Comparison of ENCODE assay signal across 8 cellular contexts in genomic region chr19:3047307-3048189, GRCh38. TPM values are rescaled to one million over a fixed set of nuclear protein-coding genes. Genes with fewer than 3 reads are reported as not detected.
A peak's percentile ranks its signal among the peaks of the same experiment; 100 is the strongest.
DNase-seq lines count a peak whose midpoint lies in the region; ATAC-seq, FAIRE-seq and TF ChIP-seq lines count a peak whose summit lies in the region.

No MANE protein-coding gene starts in this region.

- no peak for TF ChIP-seq POLR2A in GM12878 (IDR thresholded peaks at IDR 0.05; ENCODE audit: low read depth, low read length)
- no peak for TF ChIP-seq POLR2A in spleen (IDR thresholded peaks at IDR 0.05)

- H3K9me3 ChIP-seq in GM12878 (replicated peaks; ENCODE audit: control insufficient read depth, insufficient read depth, low read length) = no peaks in the 10 kb centered on the region
- H3K9me3 ChIP-seq in iPS-18a (ENCODE audit: control insufficient read depth, low read depth, low read length) = no peaks in the 10 kb centered on the region
- H3K9me3 ChIP-seq in spleen = no peaks in the 10 kb centered on the region
- no peaks in the 10 kb centered on the region for H3K9me3 ChIP-seq in Karpas-422 (ENCODE audit: low read length)

- H3K4me1 ChIP-seq in GM12878 (ENCODE audit: control insufficient read depth, insufficient read depth, low read length) = no peaks in the 10 kb centered on the region
- H3K4me1 ChIP-seq in iPS-18a (ENCODE audit: control insufficient read depth, low read depth, low read length) = peaks cover 6% of the 10 kb centered on the region
- H3K4me1 ChIP-seq in spleen = peaks cover 4 to 30% (median 19%) of the 10 kb centered on the region in 6 donors
- peaks cover 7% of the 10 kb centered on the region for H3K4me1 ChIP-seq in Karpas-422 (ENCODE audit: low read length)

- H3K9ac ChIP-seq in GM12878 (ENCODE audit: control insufficient read depth, insufficient read depth, low read length) (no peak overlapping the region), iPS-18a (ENCODE audit: low read length) (no peak overlapping the region), Karpas-422 (ENCODE audit: low read length) (no peak overlapping the region)

- RAD21 ChIA-PET in GM12878 (lab: Charles Lee; ENCODE audit: unreplicated experiment) = no interaction called here

- 3% methylated on average over 32 of the region's 44 CpGs for WGBS in GM12878 (ENCODE audit: insufficient coverage, insufficient replicate concordance, low lambda C conversion rate, missing lambda C conversion rate)
- WGBS in spleen, 5 donors = 7 to 15% (median 10%) methylated on average over 33 to 44 of the region's 44 CpGs

- peak; percentile 48; the same call in 2 of the 3 replicates for ATAC-seq in GM12878
- ATAC-seq in HG02763 (IDR thresholded peaks at IDR 0.05; ENCODE audit: unreplicated experiment) = no peak

- DNase-seq in D341Med (ENCODE audit: low spot score) (peak; percentile 77), NCI-H1092 treated with DMSO at 0.1 percent for 48 hours (lab: John Stamatoyannopoulos, UW) (peak; percentile 79), T-helper 1 cell (peak in 4 of 5 donors; percentile 57 to 63 (median 60)), GM12878 (ENCODE audit: low read depth, low spot score) (no peak), spleen (peak; percentile 87), Karpas-422 (no peak)

- POLR2A ChIA-PET in GM12878 (lab: Charles Lee) = interaction anchor here (0.6 kb wide), 1 partner anchor 10 kb away, joined by 3 read pairs; no protein-coding TSS in a partner anchor

- H3K27ac ChIP-seq in GM12878 (ENCODE audit: control insufficient read depth, insufficient read depth) = no peak overlapping the region
- H3K27ac ChIP-seq in iPS-18a (ENCODE audit: low read length) = no peak overlapping the region
- peak overlapping the region in 6 of 8 donors; percentile 70 to 81 (median 78) for H3K27ac ChIP-seq in spleen
- no peak overlapping the region for H3K27ac ChIP-seq in Karpas-422 (ENCODE audit: low read length)

- H3K36me3 ChIP-seq in GM12878 (ENCODE audit: control insufficient read depth in 2 of 2, insufficient read depth in 2 of 2, low read length in 1 of 2) = no peaks in the 10 kb centered on the region
- no peaks in the 10 kb centered on the region for H3K36me3 ChIP-seq in iPS-18a (ENCODE audit: control insufficient read depth, low read depth, low read length)
- H3K36me3 ChIP-seq in spleen = peaks cover 0 to 4% (median 0%) of the 10 kb centered on the region in 6 donors
- no peaks in the 10 kb centered on the region for H3K36me3 ChIP-seq in Karpas-422 (ENCODE audit: insufficient read depth, low read length)

- in situ Hi-C loops in GM12878 (cut with MboI) = no loop called here

- TF ChIP-seq CTCF in GM12878 (IDR thresholded peaks at IDR 0.05 in 2 of 3, conservative IDR thresholded peaks at IDR 0.05 in 1 of 3; ENCODE audit: control insufficient read depth in 2 of 3, extremely low read depth in 1 of 3, insufficient read depth in 1 of 3, low read depth in 3 of 3, low read length in 3 of 3) (no peak), spleen (IDR thresholded peaks at IDR 0.05 in 8 of 11, conservative IDR thresholded peaks at IDR 0.05 in 3 of 11) (no peak)

- FAIRE-seq in GM12878 (lab: Jason Lieb, UNC) = no peak

- H3K27me3 ChIP-seq in GM12878 (replicated peaks in 1 of 2; ENCODE audit: control insufficient read depth in 2 of 2, insufficient read depth in 2 of 2, low read length in 1 of 2) (peaks cover 0 to 3% of the 10 kb centered on the region in 2 experiments; a peak in 1 of 4 replicates), iPS-18a (ENCODE audit: control insufficient read depth, insufficient read depth, low read length) (peaks cover 24% of the 10 kb centered on the region), spleen (replicated peaks in 1 of 7) (peaks cover 0 to 30% (median 0%) of the 10 kb centered on the region in 7 donors), Karpas-422 (ENCODE audit: low read length) (no peaks in the 10 kb centered on the region)

- H3K9me2 ChIP-seq in Karpas-422 (replicated peaks; ENCODE audit: insufficient read depth, low read length) = no peaks in the 10 kb centered on the region

- BruUV-seq in GM12878 (replicated peaks; lab: Mats Ljungman, UMichigan) = no TSS peak

- TF ChIP-seq RAD21 in GM12878 (IDR thresholded peaks at IDR 0.05; ENCODE audit: insufficient read depth, low read depth, low read length) = no peak

- H4K20me1 ChIP-seq in GM12878 (ENCODE audit: control insufficient read depth, insufficient read depth) (no peaks in the 10 kb centered on the region), Karpas-422 (ENCODE audit: insufficient read depth, low read depth, low read length) (no peaks in the 10 kb centered on the region; the same call in 1 of the 2 replicates)

- SMC1A ChIA-PET in GM12878 (lab: Charles Lee; ENCODE audit: uncharacterized antibody, unreplicated experiment) = no interaction called here

- CTCF ChIA-PET in GM12878 (lab: Yijun Ruan, JAX) = no interaction called here

- H3K4me2 ChIP-seq in GM12878 (ENCODE audit: control insufficient read depth, insufficient read depth) = peak overlapping the region; percentile 25; the same call in 1 of the 2 replicates
- no peak overlapping the region for H3K4me2 ChIP-seq in Karpas-422 (ENCODE audit: low read depth, low read length, poor library complexity, severe bottlenecking)

- no peak for TF ChIP-seq EP300 in GM12878 (IDR thresholded peaks at IDR 0.05; ENCODE audit: borderline replicate concordance in 1 of 2, control insufficient read depth in 1 of 2, low read depth in 2 of 2, low read length in 2 of 2)

- intact Hi-C loops in GM12878 (cut with micrococcal nuclease; ENCODE audit: unreplicated experiment) = no loop called here
- intact Hi-C loops in spleen (cut with DNase I; ENCODE audit: low total_unique reads) = no loop called here

- H3K4me3 ChIP-seq in GM12878 (peak overlapping the region; percentile 9; the same call in 1 of the 2 replicates), iPS-18a (ENCODE audit: low read length) (peak overlapping the region; percentile 39), spleen (peak overlapping the region; percentile 12 to 66 (median 28)), Karpas-422 (ENCODE audit: low read length) (no peak overlapping the region)

- H2AFZ ChIP-seq in GM12878 (ENCODE audit: control insufficient read depth, low read depth, low read length) = no peak overlapping the region
- no peak overlapping the region for H2AFZ ChIP-seq in Karpas-422 (ENCODE audit: low read length)

- H3K79me2 ChIP-seq in GM12878 (ENCODE audit: control insufficient read depth, insufficient read depth, low read length) = no peaks in the 10 kb centered on the region
- H3K79me2 ChIP-seq in Karpas-422 (ENCODE audit: low read length) = no peaks in the 10 kb centered on the region

RNA-seq across cellular contexts. Expression of gene TLE5, which starts 14.7 kb away (rescaled TPM):
- 52.7 and 76.7 TPM in 2 replicates for total RNA-seq in GM12878 (2013; cell fraction: nucleolus; rRNA removed)
- total RNA-seq in GM12878 (2014; rRNA removed) (282 and 299 TPM in 2 replicates), GM12878 (2014; rRNA removed; fragmentation: Illumina TruSeq; extraction: Trizol) (144 and 153 TPM in 2 replicates), GM12878 (2021) (354 and 373 TPM in 2 replicates), spleen (100 to 1,000 TPM; 325 to 569 (median 425) TPM)
- 246 TPM for polyA plus RNA-seq in GM12878 (2011; ENCODE audit: low read depth)
- polyA plus RNA-seq in GM12878 (2011; rRNA removed) (272 and 329 TPM in 2 replicates), GM12878 (2014; fragmentation: Illumina TruSeq; extraction: Trizol) (52.9 and 154 TPM in 2 replicates), GM12878 (2014; fragmentation: Nextera tagmentation; extraction: Ambion mirVana) (10 to 100 TPM in 1 of 2 experiments, 1 to 10 TPM in 1; 2.5 to 13.0 TPM), GM12878 (2014; rRNA removed) (359 and 398 TPM in 2 replicates), GM12878 (2016; fragmentation: Nextera tagmentation; extraction: Ambion mirVana) (100 to 1,000 TPM in 1 of 2 experiments, 10 to 100 TPM in 1; 64.4 to 130 TPM), spleen (100 to 1,000 TPM; 428 to 618 (median 514) TPM)
- 397 and 591 TPM in 2 replicates for polyA plus RNA-seq in GM12878 (2011; cell fraction: cytosol; rRNA removed)
- 669 and 746 TPM in 2 replicates for polyA plus RNA-seq in GM12878 (2011; cell fraction: nucleus; rRNA removed)
- polyA plus RNA-seq in GM12878 (2012) = 274 and 326 TPM in 2 replicates
- 386 and 390 TPM in 2 replicates for polyA minus RNA-seq in GM12878 (2011; rRNA and poly(A)+ RNA removed)
- polyA minus RNA-seq in GM12878 (2011; cell fraction: cytosol; rRNA and poly(A)+ RNA removed) = 245 and 292 TPM in 2 replicates
- 57.5 and 83.1 TPM in 2 replicates for polyA minus RNA-seq in GM12878 (2011; cell fraction: nucleus; rRNA and poly(A)+ RNA removed)
- total RNA-seq in Karpas-422 (2014; rRNA removed; shearing (Covaris generic); ENCODE audit: low replicate concordance) = 146 and 233 TPM in 2 replicates

RNA-seq across cellular contexts. Expression of gene TLE2, which starts 18.5 kb away (rescaled TPM):
- 0.83 and 1.6 TPM in 2 replicates for total RNA-seq in GM12878 (2013; cell fraction: nucleolus; rRNA removed)
- total RNA-seq in GM12878 (2014; rRNA removed) = not detected in 2 replicates
- not detected in 2 replicates for total RNA-seq in GM12878 (2014; rRNA removed; fragmentation: Illumina TruSeq; extraction: Trizol)
- 0.21 and 1.1 TPM in 2 replicates for total RNA-seq in GM12878 (2021)
- polyA plus RNA-seq in GM12878 (2011; ENCODE audit: low read depth) = 0.52 TPM
- not detected in 2 replicates for polyA plus RNA-seq in GM12878 (2011; rRNA removed)
- polyA plus RNA-seq in GM12878 (2011; cell fraction: cytosol; rRNA removed) = 0.13 and 0.19 TPM in 2 replicates
- 0.39 and 1.2 TPM in 2 replicates for polyA plus RNA-seq in GM12878 (2011; cell fraction: nucleus; rRNA removed)
- polyA plus RNA-seq in GM12878 (2012) = 0.27 and 0.43 TPM in 2 replicates
- polyA plus RNA-seq in GM12878 (2014; fragmentation: Illumina TruSeq; extraction: Trizol) = 0.21 TPM in 1 of 2 replicates, not detected in the other
- polyA plus RNA-seq in GM12878 (2014; fragmentation: Nextera tagmentation; extraction: Ambion mirVana) = under 1 TPM in 1 of 2 experiments, not detected in 1; 0.09 TPM
- 0.05 and 0.48 TPM in 2 replicates for polyA plus RNA-seq in GM12878 (2014; rRNA removed)
- under 1 TPM in 1 of 2 experiments, not detected in 1; 0.11 TPM for polyA plus RNA-seq in GM12878 (2016; fragmentation: Nextera tagmentation; extraction: Ambion mirVana)
- 0.29 TPM in 1 of 2 replicates, not detected in the other for polyA minus RNA-seq in GM12878 (2011; rRNA and poly(A)+ RNA removed)
- not detected in 2 replicates for polyA minus RNA-seq in GM12878 (2011; cell fraction: cytosol; rRNA and poly(A)+ RNA removed)
- 0.19 and 0.24 TPM in 2 replicates for polyA minus RNA-seq in GM12878 (2011; cell fraction: nucleus; rRNA and poly(A)+ RNA removed)
- 10 to 100 TPM; 31.7 to 88.0 (median 40.2) TPM for total RNA-seq in spleen
- 10 to 100 TPM; 12.0 to 46.7 (median 22.8) TPM for polyA plus RNA-seq in spleen
- not detected in 2 replicates for total RNA-seq in Karpas-422 (2014; rRNA removed; shearing (Covaris generic); ENCODE audit: low replicate concordance)

RNA-seq across cellular contexts. Expression of gene GNA11, which starts 46.6 kb away (rescaled TPM):
- total RNA-seq in GM12878 (2013; cell fraction: nucleolus; rRNA removed) = 5.3 and 6.9 TPM in 2 replicates
- total RNA-seq in GM12878 (2014; rRNA removed) (5.0 and 6.8 TPM in 2 replicates), GM12878 (2014; rRNA removed; fragmentation: Illumina TruSeq; extraction: Trizol) (3.0 and 4.7 TPM in 2 replicates), GM12878 (2021) (9.7 and 10.6 TPM in 2 replicates), spleen (10 to 100 TPM; 22.6 to 41.5 (median 33.4) TPM)
- polyA plus RNA-seq in GM12878 (2011; ENCODE audit: low read depth) = 3.1 TPM
- polyA plus RNA-seq in GM12878 (2011; rRNA removed) (1.1 and 1.6 TPM in 2 replicates), GM12878 (2014; fragmentation: Illumina TruSeq; extraction: Trizol) (7.5 and 7.9 TPM in 2 replicates), GM12878 (2014; fragmentation: Nextera tagmentation; extraction: Ambion mirVana) (under 1 TPM; 0.07 to 0.21 TPM), GM12878 (2014; rRNA removed) (5.5 and 6.4 TPM in 2 replicates), GM12878 (2016; fragmentation: Nextera tagmentation; extraction: Ambion mirVana) (1 to 10 TPM; 1.9 to 2.2 TPM), spleen (10 to 100 TPM in 1 of 3 donors, 1 to 10 TPM in 2; 5.1 to 22.7 (median 6.1) TPM)
- 3.6 and 4.8 TPM in 2 replicates for polyA plus RNA-seq in GM12878 (2011; cell fraction: cytosol; rRNA removed)
- 6.0 and 6.4 TPM in 2 replicates for polyA plus RNA-seq in GM12878 (2011; cell fraction: nucleus; rRNA removed)
- 5.0 and 5.7 TPM in 2 replicates for polyA plus RNA-seq in GM12878 (2012)
- polyA minus RNA-seq in GM12878 (2011; rRNA and poly(A)+ RNA removed) = 5.2 and 7.8 TPM in 2 replicates
- polyA minus RNA-seq in GM12878 (2011; cell fraction: cytosol; rRNA and poly(A)+ RNA removed) = 1.6 and 2.8 TPM in 2 replicates
- polyA minus RNA-seq in GM12878 (2011; cell fraction: nucleus; rRNA and poly(A)+ RNA removed) = 0.60 and 2.1 TPM in 2 replicates
- total RNA-seq in Karpas-422 (2014; rRNA removed; shearing (Covaris generic); ENCODE audit: low replicate concordance) = 0.58 and 2.6 TPM in 2 replicates

Comparison
In these comparisons a context has a peak if more than half of its experiments do, and no peak if none do; other contexts are left out.
1. DNase-seq: peak in D341Med (single experiment), NCI-H1092 treated with DMSO at 0.1 percent for 48 hours (single experiment), T-helper 1 cell (4 of 5) and spleen (single experiment); none in GM12878 (single experiment) and Karpas-422 (single experiment).
2. H3K27ac ChIP-seq: peak in spleen (6 of 8); none in GM12878 (single experiment), iPS-18a (single experiment) and Karpas-422 (single experiment).
3. RNA of gene TLE2, which starts 18.5 kb away (total RNA-seq): 31.7 to 88.0 TPM in spleen; 0.21 to 1.6 TPM in GM12878 and not detected in Karpas-422; every median in the first group is over 10 times any median in the second.